In the genomic region with DNA sequence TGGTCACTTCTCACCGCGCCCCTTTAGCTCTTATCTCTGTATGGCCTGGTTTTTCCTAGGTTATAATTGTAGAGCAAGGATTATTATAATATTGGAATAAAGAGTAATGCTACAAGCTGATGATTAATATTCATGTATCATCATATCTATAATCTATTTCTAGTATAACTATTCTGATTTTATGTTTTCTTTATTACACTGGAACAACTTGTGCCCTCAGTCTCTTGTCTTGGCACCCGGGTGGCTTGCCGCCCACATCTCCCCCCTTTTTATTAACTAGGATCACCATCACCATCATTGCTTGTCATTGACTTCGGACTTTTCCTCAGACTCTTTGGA, we compare ENCODE assay signal across 18 cellular contexts. TPM values are rescaled to one million over a fixed set of nuclear protein-coding genes. Genes with fewer than 3 reads are reported as not detected.
DNase-seq lines count a peak whose midpoint lies in the region; ATAC-seq, FAIRE-seq and TF ChIP-seq lines count a peak whose summit lies in the region.
"Had no signal": no experiment of that assay in that cellular context is flagged by ENCODE, and none has a peak within 500 bp of the region (broad histone marks: within the 10 kb centered on the region; RNA-seq: fewer than 3 reads in every experiment).

No MANE protein-coding gene starts in this region.

- no peaks in the 10 kb centered on the region for H3K9me3 Mint-ChIP-seq in CD4-positive, alpha-beta T cell
- peaks cover 3% of the 10 kb centered on the region for H3K9me3 Mint-ChIP-seq in endodermal cell

- TF ChIP-seq CTCF in A549 (IDR thresholded peaks at IDR 0.05), result 0 out of 3 replicates have a peak, but pooled peaks have one; percentile 16
- TF ChIP-seq CTCF in CD4-positive, alpha-beta T cell (IDR thresholded peaks at IDR 0.05), result peak; percentile 36
- TF ChIP-seq CTCF in Panc1 (IDR thresholded peaks at IDR 0.05), result peak; percentile 74
- TF ChIP-seq CTCF in endodermal cell (conservative IDR thresholded peaks at IDR 0.05), result peak; percentile 5

- H3K9ac ChIP-seq in endodermal cell (ENCODE audit: extremely low read depth, low read length, poor library complexity, severe bottlenecking), result no peak overlapping the region
- H3K9ac ChIP-seq: SK-N-SH had no signal

- no peak for TF ChIP-seq POLR2A in A549 (IDR thresholded peaks at IDR 0.05; ENCODE audit: low read length)

- no peaks in the 10 kb centered on the region for H3K4me1 Mint-ChIP-seq in CD4-positive, alpha-beta T cell (ENCODE audit: low read depth)
- no peaks in the 10 kb centered on the region for H3K4me1 Mint-ChIP-seq in endodermal cell

- WGBS in A549 (ENCODE audit: missing lambda C conversion rate), result 2% methylated on average over 5 of the region's 5 CpGs
- WGBS in endodermal cell (ENCODE audit: insufficient coverage in 1 of 2, insufficient read length in 1 of 2), 2 experiments, result 55 to 100% methylated on average over 2 to 5 of the region's 5 CpGs

- H3K27ac ChIP-seq in A549 (no peak overlapping the region), Panc1 (ENCODE audit: low read length) (no peak overlapping the region), endodermal cell (ENCODE audit: low read depth, low read length) (no peak overlapping the region)
- no peak overlapping the region for H3K27ac ChIP-seq in CD4-positive, alpha-beta T cell (ENCODE audit: low read depth, low read length)

- no peak overlapping the region for H3K4me3 Mint-ChIP-seq in CD4-positive, alpha-beta T cell
- no peak overlapping the region for H3K4me3 Mint-ChIP-seq in endodermal cell

- intact Hi-C loops in CD4-positive, alpha-beta T cell (cut with DNase I, micrococcal nuclease), result loop anchor here (1.0 kb wide), 1 partner anchor 306 kb away; no protein-coding TSS in a partner anchor
- intact Hi-C loops in Panc1 (cut with micrococcal nuclease; ENCODE audit: unreplicated experiment), result loop anchor here (1.0 kb wide), 1 partner anchor 306 kb away; no protein-coding TSS in a partner anchor

- H3K4me1 ChIP-seq in A549 (no peaks in the 10 kb centered on the region), Panc1 (ENCODE audit: control insufficient read depth, insufficient read depth, low read length) (no peaks in the 10 kb centered on the region), endodermal cell (ENCODE audit: control insufficient read depth, insufficient read depth, low read length) (no peaks in the 10 kb centered on the region)

- no peak for TF ChIP-seq RAD21 in A549 (conservative IDR thresholded peaks at IDR 0.05 in 1 of 2, IDR thresholded peaks at IDR 0.05 in 1 of 2)

- BruUV-seq in Panc1 (replicated peaks; lab: Mats Ljungman, UMichigan), result no TSS peak

- H3K36me3 ChIP-seq in Panc1 (ENCODE audit: control insufficient read depth, insufficient read depth, low read length), result no peaks in the 10 kb centered on the region
- H3K36me3 ChIP-seq in endodermal cell (ENCODE audit: control insufficient read depth, insufficient read depth, low read length), result no peaks in the 10 kb centered on the region

- H3K4me2 ChIP-seq in A549, result no peak overlapping the region

- CTCF ChIA-PET in A549 (lab: Yijun Ruan, JAX), result interaction anchor here (0.6 to 5.9 kb wide), 19 partner anchors 9 to 325 kb away, joined by 3 to 96 read pairs (median 4); a partner anchor contains a TSS
- CTCF ChIA-PET in CD4-positive, alpha-beta T cell (lab: Charles Lee), result interaction anchor here (0.9 to 4.6 kb wide), 2 partner anchors 10 to 306 kb away, joined by 4 to 36 read pairs; no protein-coding TSS in a partner anchor
- CTCF ChIA-PET in Panc1 (lab: Charles Lee), result interaction anchor here (0.7 to 4.6 kb wide), 6 partner anchors 9 to 312 kb away, joined by 3 to 38 read pairs (median 6); no protein-coding TSS in a partner anchor

- ATAC-seq in A549 (no peak), Panc1 (no peak)
- ATAC-seq in CD4-positive, alpha-beta T cell (ENCODE audit: poor library complexity), result no peak

- DNase-seq in A549 (ENCODE audit: low read depth in 1 of 2, low spot score in 1 of 2) (no peak), Panc1 (ENCODE audit: low read depth, low spot score) (no peak), endodermal cell (no peak), NCI-H774 (lab: John Stamatoyannopoulos, UW) (no peak), foreskin melanocyte (no peak), SW480 (ENCODE audit: low spot score) (no peak), NOMO-1 (lab: John Stamatoyannopoulos, UW; ENCODE audit: unreplicated experiment in 2 of 2) (no peak)
- no peak for DNase-seq in CD4-positive, alpha-beta T cell
- DNase-seq: DMS 273 treated with DMSO at 0.1 percent for 48 hours, NCI-H1436 had no signal

- H3K9me3 ChIP-seq in A549 (0 out of 3 replicates have a peak, but pooled peaks cover 4% of the 10 kb centered on the region), Panc1 (ENCODE audit: control insufficient read depth, insufficient read depth, low read depth, low read length) (no peaks in the 10 kb centered on the region), endodermal cell (ENCODE audit: control insufficient read depth, low read length) (peaks cover 6% of the 10 kb centered on the region)
- no peaks in the 10 kb centered on the region for H3K9me3 ChIP-seq in CD4-positive, alpha-beta T cell (ENCODE audit: control insufficient read depth, low read length)
- H3K9me3 ChIP-seq: SK-N-SH had no signal

- POLR2A ChIA-PET in A549 (lab: Yijun Ruan, JAX), result no interaction called here
- POLR2A ChIA-PET in CD4-positive, alpha-beta T cell (lab: Charles Lee), result interaction anchor here (0.7 kb wide), 1 partner anchor 100 kb away, joined by 5 read pairs; a partner anchor contains a TSS
- POLR2A ChIA-PET in Panc1 (lab: Charles Lee), result no interaction called here

- H3K27me3 ChIP-seq in CD4-positive, alpha-beta T cell (ENCODE audit: control insufficient read depth, insufficient read depth, low read length), result no peaks in the 10 kb centered on the region
- H3K27me3 ChIP-seq in Panc1 (ENCODE audit: control insufficient read depth, insufficient read depth, low read length), result peaks cover 21% of the 10 kb centered on the region
- peaks cover 6% of the 10 kb centered on the region for H3K27me3 ChIP-seq in endodermal cell (ENCODE audit: control insufficient read depth, insufficient read depth, low read length, poor library complexity, severe bottlenecking)

- in situ Hi-C loops in Panc1 (cut with HindIII; ENCODE audit: low pct_unique_long_range_greater_than_20kb, low sequenced_read_pairs), result no loop called here

- no peak for TF ChIP-seq EP300 in A549 (IDR thresholded peaks at IDR 0.05)

- H3K4me3 ChIP-seq in A549 (no peak overlapping the region), Panc1 (ENCODE audit: low read depth in 2 of 2, low read length in 2 of 2) (no peak overlapping the region), endodermal cell (ENCODE audit: low read length) (no peak overlapping the region)

- H3K27me3 Mint-ChIP-seq in CD4-positive, alpha-beta T cell, result peaks cover 42% of the 10 kb centered on the region
- peaks cover 2% of the 10 kb centered on the region for H3K27me3 Mint-ChIP-seq in endodermal cell (ENCODE audit: insufficient read depth)

- H3K36me3 Mint-ChIP-seq in CD4-positive, alpha-beta T cell (ENCODE audit: low read depth), result no peaks in the 10 kb centered on the region
- no peaks in the 10 kb centered on the region for H3K36me3 Mint-ChIP-seq in endodermal cell (ENCODE audit: low read depth)

- H3K27ac Mint-ChIP-seq in CD4-positive, alpha-beta T cell, result no peak overlapping the region
- H3K27ac Mint-ChIP-seq in endodermal cell, result no peak overlapping the region

- no peak for FAIRE-seq in A549 (lab: Jason Lieb, UNC)

TF ChIP-seq in A549, 52 proteins besides CTCF, POLR2A, EP300 and RAD21:
- TF ChIP-seq POLR2AphosphoS2 (conservative IDR thresholded peaks at IDR 0.05; ENCODE audit: low read length), result no peak

RNA-seq across cellular contexts. Expression of a gene that starts 11.0 kb away (rescaled TPM):
- polyA plus RNA-seq in A549 (2011; rRNA removed), result not detected in 2 replicates
- polyA plus RNA-seq in A549 (2012; cell fraction: cytosol; rRNA removed), result not detected in 2 replicates
- polyA plus RNA-seq in A549 (2012; cell fraction: nucleus; rRNA removed), result not detected in 2 replicates
- polyA plus RNA-seq in A549 (2017; fragmentation: RNase III; extraction: RNeasy Plus Mini Kit Qiagen cat#74134 plus additional on column Dnase treatment), result not detected in 3 replicates
- polyA minus RNA-seq in A549 (2011; rRNA and poly(A)+ RNA removed), result not detected in 2 replicates
- total RNA-seq in CD4-positive, alpha-beta T cell, result not detected
- not detected for total RNA-seq in Panc1 (2021; ENCODE audit: unreplicated experiment)
- polyA plus RNA-seq in Panc1 (2012; ENCODE audit: insufficient read length), result not detected
- total RNA-seq in endodermal cell, result not detected
- not detected for polyA plus RNA-seq in endodermal cell (2013, experiment 1 of 2)
- polyA plus RNA-seq in endodermal cell (2013, experiment 2 of 2), result not detected
- total RNA-seq: H4, IMR-90, LHCN-M2, PC-3, Right ventricle myocardium inferior had no signal
- polyA plus RNA-seq: AG04450, BJ, IMR-90, SK-N-SH had no signal

RNA-seq across cellular contexts. Expression of a gene that starts 44.4 kb away (rescaled TPM):
- not detected in 2 replicates for polyA plus RNA-seq in A549 (2011; rRNA removed)
- not detected in 2 replicates for polyA plus RNA-seq in A549 (2012; cell fraction: cytosol; rRNA removed)
- not detected in 2 replicates for polyA plus RNA-seq in A549 (2012; cell fraction: nucleus; rRNA removed)
- not detected in 3 replicates for polyA plus RNA-seq in A549 (2017; fragmentation: RNase III; extraction: RNeasy Plus Mini Kit Qiagen cat#74134 plus additional on column Dnase treatment)
- polyA minus RNA-seq in A549 (2011; rRNA and poly(A)+ RNA removed), result not detected in 2 replicates
- not detected for total RNA-seq in CD4-positive, alpha-beta T cell
- not detected for total RNA-seq in Panc1 (2021; ENCODE audit: unreplicated experiment)
- not detected for polyA plus RNA-seq in Panc1 (2012; ENCODE audit: insufficient read length)
- not detected for total RNA-seq in endodermal cell
- not detected for polyA plus RNA-seq in endodermal cell (2013, experiment 1 of 2)
- polyA plus RNA-seq in endodermal cell (2013, experiment 2 of 2), result not detected
- total RNA-seq: H4, IMR-90, LHCN-M2, PC-3, Right ventricle myocardium inferior had no signal
- polyA plus RNA-seq: AG04450, BJ, IMR-90, SK-N-SH had no signal

RNA-seq across cellular contexts. Expression of a gene that starts 51.5 kb away (rescaled TPM):
- polyA plus RNA-seq in A549 (2011; rRNA removed) (not detected in 2 replicates), A549 (2017; fragmentation: RNase III; extraction: RNeasy Plus Mini Kit Qiagen cat#74134 plus additional on column Dnase treatment) (not detected in 3 replicates)
- not detected in 2 replicates for polyA plus RNA-seq in A549 (2012; cell fraction: cytosol; rRNA removed)
- polyA plus RNA-seq in A549 (2012; cell fraction: nucleus; rRNA removed), result not detected in 2 replicates
- polyA minus RNA-seq in A549 (2011; rRNA and poly(A)+ RNA removed), result not detected in 2 replicates
- not detected for total RNA-seq in CD4-positive, alpha-beta T cell
- total RNA-seq in Panc1 (2021; ENCODE audit: unreplicated experiment) (not detected), endodermal cell (not detected)
- polyA plus RNA-seq in Panc1 (2012; ENCODE audit: insufficient read length), result not detected
- polyA plus RNA-seq in endodermal cell (2013, experiment 1 of 2), result not detected
- not detected for polyA plus RNA-seq in endodermal cell (2013, experiment 2 of 2)
- total RNA-seq: H4, IMR-90, LHCN-M2, PC-3, Right ventricle myocardium inferior had no signal
- polyA plus RNA-seq: AG04450, BJ, IMR-90, SK-N-SH had no signal

Comparison
In these comparisons a context has a peak if more than half of its experiments do, and no peak if none do; other contexts are left out.
1. CTCF ChIP-seq: peak in every context shown above with its lines; median percentile 74 in Panc1; 36 in CD4-positive, alpha-beta T cell; 16 in A549; 5 in endodermal cell.